ENCODE assay signal across 1 cellular context in the genomic region with DNA sequence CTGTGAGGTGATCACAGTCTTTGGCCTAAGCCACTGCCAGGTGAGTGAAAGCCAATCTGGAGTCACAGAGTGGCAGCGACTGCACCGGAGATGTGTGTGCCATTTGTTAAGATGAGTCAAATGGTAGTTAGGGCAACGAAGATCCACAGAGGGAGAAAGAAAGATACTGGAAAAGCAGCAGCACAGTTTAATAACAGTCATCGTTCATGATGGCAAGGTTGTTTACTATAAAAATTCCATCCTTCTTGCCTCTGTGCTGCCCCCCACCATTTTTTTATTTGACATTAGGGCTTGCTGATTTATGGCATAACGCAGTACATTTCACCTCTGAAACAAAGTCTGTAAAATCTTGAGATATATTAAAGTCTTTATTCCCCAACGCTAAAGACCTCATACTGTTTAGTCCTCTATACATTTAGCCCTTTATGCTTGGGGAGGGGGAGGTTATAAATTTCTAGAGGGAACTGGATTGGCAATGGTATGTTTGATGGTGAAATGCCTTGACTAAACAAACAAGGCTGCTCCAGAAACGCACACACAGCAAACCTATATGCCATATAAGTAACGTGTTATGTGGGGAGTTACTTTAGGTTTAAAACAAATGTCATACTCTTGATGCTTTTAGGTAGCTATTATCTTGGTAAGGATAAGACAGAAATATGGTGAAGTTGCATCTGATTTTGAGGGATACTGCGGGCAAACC.
TF ChIP-seq lines count a peak whose summit lies in the region.

No MANE protein-coding gene starts in this region.

TF ChIP-seq in HEK293, 187 proteins besides CTCF, POLR2A, EP300 and RAD21 (continued from another document):
- TF ChIP-seq, protein P1, sequence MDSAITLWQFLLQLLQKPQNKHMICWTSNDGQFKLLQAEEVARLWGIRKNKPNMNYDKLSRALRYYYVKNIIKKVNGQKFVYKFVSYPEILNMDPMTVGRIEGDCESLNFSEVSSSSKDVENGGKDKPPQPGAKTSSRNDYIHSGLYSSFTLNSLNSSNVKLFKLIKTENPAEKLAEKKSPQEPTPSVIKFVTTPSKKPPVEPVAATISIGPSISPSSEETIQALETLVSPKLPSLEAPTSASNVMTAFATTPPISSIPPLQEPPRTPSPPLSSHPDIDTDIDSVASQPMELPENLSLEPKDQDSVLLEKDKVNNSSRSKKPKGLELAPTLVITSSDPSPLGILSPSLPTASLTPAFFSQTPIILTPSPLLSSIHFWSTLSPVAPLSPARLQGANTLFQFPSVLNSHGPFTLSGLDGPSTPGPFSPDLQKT (IDR thresholded peaks at IDR 0.05; ENCODE audit: borderline replicate concordance, low read depth, low read length), result no peak
- TF ChIP-seq ZNF146 (tag by site-specific recombination; IDR thresholded peaks at IDR 0.05), result no peak
- TF ChIP-seq, protein P2, sequence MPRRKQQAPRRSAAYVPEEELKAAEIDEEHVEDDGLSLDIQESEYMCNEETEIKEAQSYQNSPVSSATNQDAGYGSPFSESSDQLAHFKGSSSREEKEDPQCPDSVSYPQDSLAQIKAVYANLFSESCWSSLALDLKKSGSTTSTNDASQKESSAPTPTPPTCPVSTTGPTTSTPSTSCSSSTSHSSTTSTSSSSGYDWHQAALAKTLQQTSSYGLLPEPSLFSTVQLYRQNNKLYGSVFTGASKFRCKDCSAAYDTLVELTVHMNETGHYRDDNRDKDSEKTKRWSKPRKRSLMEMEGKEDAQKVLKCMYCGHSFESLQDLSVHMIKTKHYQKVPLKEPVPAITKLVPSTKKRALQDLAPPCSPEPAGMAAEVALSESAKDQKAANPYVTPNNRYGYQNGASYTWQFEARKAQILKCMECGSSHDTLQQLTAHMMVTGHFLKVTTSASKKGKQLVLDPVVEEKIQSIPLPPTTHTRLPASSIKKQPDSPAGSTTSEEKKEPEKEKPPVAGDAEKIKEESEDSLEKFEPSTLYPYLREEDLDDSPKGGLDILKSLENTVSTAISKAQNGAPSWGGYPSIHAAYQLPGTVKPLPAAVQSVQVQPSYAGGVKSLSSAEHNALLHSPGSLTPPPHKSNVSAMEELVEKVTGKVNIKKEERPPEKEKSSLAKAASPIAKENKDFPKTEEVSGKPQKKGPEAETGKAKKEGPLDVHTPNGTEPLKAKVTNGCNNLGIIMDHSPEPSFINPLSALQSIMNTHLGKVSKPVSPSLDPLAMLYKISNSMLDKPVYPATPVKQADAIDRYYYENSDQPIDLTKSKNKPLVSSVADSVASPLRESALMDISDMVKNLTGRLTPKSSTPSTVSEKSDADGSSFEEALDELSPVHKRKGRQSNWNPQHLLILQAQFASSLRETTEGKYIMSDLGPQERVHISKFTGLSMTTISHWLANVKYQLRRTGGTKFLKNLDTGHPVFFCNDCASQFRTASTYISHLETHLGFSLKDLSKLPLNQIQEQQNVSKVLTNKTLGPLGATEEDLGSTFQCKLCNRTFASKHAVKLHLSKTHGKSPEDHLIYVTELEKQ (tag by site-specific recombination; IDR thresholded peaks at IDR 0.05; ENCODE audit: borderline replicate concordance), result peak; percentile 11; the same call in 1 of the 2 replicates
- peak; percentile 36; the same call in 1 of the 2 replicates for TF ChIP-seq OSR2 (tag by site-specific recombination; IDR thresholded peaks at IDR 0.05)
- TF ChIP-seq ZNF132 (tag by site-specific recombination; IDR thresholded peaks at IDR 0.05; ENCODE audit: borderline replicate concordance), result no peak
- TF ChIP-seq BCL11B (tag by site-specific recombination; IDR thresholded peaks at IDR 0.05; ENCODE audit: low read depth), result no peak
- TF ChIP-seq, protein P3, sequence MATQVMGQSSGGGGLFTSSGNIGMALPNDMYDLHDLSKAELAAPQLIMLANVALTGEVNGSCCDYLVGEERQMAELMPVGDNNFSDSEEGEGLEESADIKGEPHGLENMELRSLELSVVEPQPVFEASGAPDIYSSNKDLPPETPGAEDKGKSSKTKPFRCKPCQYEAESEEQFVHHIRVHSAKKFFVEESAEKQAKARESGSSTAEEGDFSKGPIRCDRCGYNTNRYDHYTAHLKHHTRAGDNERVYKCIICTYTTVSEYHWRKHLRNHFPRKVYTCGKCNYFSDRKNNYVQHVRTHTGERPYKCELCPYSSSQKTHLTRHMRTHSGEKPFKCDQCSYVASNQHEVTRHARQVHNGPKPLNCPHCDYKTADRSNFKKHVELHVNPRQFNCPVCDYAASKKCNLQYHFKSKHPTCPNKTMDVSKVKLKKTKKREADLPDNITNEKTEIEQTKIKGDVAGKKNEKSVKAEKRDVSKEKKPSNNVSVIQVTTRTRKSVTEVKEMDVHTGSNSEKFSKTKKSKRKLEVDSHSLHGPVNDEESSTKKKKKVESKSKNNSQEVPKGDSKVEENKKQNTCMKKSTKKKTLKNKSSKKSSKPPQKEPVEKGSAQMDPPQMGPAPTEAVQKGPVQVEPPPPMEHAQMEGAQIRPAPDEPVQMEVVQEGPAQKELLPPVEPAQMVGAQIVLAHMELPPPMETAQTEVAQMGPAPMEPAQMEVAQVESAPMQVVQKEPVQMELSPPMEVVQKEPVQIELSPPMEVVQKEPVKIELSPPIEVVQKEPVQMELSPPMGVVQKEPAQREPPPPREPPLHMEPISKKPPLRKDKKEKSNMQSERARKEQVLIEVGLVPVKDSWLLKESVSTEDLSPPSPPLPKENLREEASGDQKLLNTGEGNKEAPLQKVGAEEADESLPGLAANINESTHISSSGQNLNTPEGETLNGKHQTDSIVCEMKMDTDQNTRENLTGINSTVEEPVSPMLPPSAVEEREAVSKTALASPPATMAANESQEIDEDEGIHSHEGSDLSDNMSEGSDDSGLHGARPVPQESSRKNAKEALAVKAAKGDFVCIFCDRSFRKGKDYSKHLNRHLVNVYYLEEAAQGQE (tag by site-specific recombination; IDR thresholded peaks at IDR 0.05), result no peak
- TF ChIP-seq ZNF292 (tag by site-specific recombination; IDR thresholded peaks at IDR 0.05; ENCODE audit: borderline replicate concordance, low read depth), result no peak
- no peak for TF ChIP-seq ZNF140 (tag by site-specific recombination; IDR thresholded peaks at IDR 0.05)
- TF ChIP-seq, protein P4, sequence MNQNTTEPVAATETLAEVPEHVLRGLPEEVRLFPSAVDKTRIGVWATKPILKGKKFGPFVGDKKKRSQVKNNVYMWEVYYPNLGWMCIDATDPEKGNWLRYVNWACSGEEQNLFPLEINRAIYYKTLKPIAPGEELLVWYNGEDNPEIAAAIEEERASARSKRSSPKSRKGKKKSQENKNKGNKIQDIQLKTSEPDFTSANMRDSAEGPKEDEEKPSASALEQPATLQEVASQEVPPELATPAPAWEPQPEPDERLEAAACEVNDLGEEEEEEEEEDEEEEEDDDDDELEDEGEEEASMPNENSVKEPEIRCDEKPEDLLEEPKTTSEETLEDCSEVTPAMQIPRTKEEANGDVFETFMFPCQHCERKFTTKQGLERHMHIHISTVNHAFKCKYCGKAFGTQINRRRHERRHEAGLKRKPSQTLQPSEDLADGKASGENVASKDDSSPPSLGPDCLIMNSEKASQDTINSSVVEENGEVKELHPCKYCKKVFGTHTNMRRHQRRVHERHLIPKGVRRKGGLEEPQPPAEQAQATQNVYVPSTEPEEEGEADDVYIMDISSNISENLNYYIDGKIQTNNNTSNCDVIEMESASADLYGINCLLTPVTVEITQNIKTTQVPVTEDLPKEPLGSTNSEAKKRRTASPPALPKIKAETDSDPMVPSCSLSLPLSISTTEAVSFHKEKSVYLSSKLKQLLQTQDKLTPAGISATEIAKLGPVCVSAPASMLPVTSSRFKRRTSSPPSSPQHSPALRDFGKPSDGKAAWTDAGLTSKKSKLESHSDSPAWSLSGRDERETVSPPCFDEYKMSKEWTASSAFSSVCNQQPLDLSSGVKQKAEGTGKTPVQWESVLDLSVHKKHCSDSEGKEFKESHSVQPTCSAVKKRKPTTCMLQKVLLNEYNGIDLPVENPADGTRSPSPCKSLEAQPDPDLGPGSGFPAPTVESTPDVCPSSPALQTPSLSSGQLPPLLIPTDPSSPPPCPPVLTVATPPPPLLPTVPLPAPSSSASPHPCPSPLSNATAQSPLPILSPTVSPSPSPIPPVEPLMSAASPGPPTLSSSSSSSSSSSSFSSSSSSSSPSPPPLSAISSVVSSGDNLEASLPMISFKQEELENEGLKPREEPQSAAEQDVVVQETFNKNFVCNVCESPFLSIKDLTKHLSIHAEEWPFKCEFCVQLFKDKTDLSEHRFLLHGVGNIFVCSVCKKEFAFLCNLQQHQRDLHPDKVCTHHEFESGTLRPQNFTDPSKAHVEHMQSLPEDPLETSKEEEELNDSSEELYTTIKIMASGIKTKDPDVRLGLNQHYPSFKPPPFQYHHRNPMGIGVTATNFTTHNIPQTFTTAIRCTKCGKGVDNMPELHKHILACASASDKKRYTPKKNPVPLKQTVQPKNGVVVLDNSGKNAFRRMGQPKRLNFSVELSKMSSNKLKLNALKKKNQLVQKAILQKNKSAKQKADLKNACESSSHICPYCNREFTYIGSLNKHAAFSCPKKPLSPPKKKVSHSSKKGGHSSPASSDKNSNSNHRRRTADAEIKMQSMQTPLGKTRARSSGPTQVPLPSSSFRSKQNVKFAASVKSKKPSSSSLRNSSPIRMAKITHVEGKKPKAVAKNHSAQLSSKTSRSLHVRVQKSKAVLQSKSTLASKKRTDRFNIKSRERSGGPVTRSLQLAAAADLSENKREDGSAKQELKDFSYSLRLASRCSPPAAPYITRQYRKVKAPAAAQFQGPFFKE (tag by site-specific recombination; IDR thresholded peaks at IDR 0.05; ENCODE audit: borderline replicate concordance), result no peak
- peak; percentile 47; the same call in 1 of the 2 replicates for TF ChIP-seq ZEB2 (tag by site-specific recombination; IDR thresholded peaks at IDR 0.05)
- no peak for TF ChIP-seq ZSCAN30 (tag by site-specific recombination; IDR thresholded peaks at IDR 0.05)
- TF ChIP-seq, protein P5, sequence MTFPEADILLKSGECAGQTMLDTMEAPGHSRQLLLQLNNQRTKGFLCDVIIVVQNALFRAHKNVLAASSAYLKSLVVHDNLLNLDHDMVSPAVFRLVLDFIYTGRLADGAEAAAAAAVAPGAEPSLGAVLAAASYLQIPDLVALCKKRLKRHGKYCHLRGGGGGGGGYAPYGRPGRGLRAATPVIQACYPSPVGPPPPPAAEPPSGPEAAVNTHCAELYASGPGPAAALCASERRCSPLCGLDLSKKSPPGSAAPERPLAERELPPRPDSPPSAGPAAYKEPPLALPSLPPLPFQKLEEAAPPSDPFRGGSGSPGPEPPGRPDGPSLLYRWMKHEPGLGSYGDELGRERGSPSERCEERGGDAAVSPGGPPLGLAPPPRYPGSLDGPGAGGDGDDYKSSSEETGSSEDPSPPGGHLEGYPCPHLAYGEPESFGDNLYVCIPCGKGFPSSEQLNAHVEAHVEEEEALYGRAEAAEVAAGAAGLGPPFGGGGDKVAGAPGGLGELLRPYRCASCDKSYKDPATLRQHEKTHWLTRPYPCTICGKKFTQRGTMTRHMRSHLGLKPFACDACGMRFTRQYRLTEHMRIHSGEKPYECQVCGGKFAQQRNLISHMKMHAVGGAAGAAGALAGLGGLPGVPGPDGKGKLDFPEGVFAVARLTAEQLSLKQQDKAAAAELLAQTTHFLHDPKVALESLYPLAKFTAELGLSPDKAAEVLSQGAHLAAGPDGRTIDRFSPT (tag by site-specific recombination; IDR thresholded peaks at IDR 0.05), result no peak
- peak; percentile 91 for TF ChIP-seq ZNF341 (tag by site-specific recombination; IDR thresholded peaks at IDR 0.05; ENCODE audit: low read depth)
